9 cellular contexts compared by ENCODE assay signal in genomic region chr10:74151879-74152722, GRCh38. TPM values are rescaled to one million over a fixed set of nuclear protein-coding genes. Genes with fewer than 3 reads are reported as not detected.
DNase-seq lines count a peak whose midpoint lies in the region; ATAC-seq and TF ChIP-seq lines count a peak whose summit lies in the region.
"Had no signal": no experiment of that assay in that cellular context is flagged by ENCODE, and none has a peak within 500 bp of the region (broad histone marks: within the 10 kb centered on the region; RNA-seq: fewer than 3 reads in every experiment).

No MANE protein-coding gene starts in this region.

- H3F3A ChIP-seq in OCI-LY1 (ENCODE audit: insufficient read depth, low read length): no peaks in the 10 kb centered on the region

- no peaks in the 10 kb centered on the region for H3K9me2 ChIP-seq in OCI-LY1 (ENCODE audit: low read depth, low read length)

- no peak overlapping the region for H3K4me3 Mint-ChIP-seq in progenitor cell of endocrine pancreas (ENCODE audit: low read depth)

- no peaks in the 10 kb centered on the region for H3K9me3 Mint-ChIP-seq in progenitor cell of endocrine pancreas (ENCODE audit: low read depth)

- H3K4me1 ChIP-seq in OCI-LY1 (ENCODE audit: insufficient read depth, low read length, severe bottlenecking): peaks cover 32% of the 10 kb centered on the region

- DNase-seq in fibroblast of pulmonary artery (ENCODE audit: low read depth) (no peak), sciatic nerve (ENCODE audit: low spot score) (no peak), activated gamma-delta T cell (lab: John Stamatoyannopoulos, UW) (no peak), progenitor cell of endocrine pancreas (ENCODE audit: low spot score, unreplicated experiment) (no peak)
- DNase-seq: activated CD8-positive, alpha-beta memory T cell treated with anti-CD3 and anti-CD28 coated beads for 24 hours had no signal

- no peaks in the 10 kb centered on the region for H3K9me3 ChIP-seq in OCI-LY1 (ENCODE audit: low read length)

- ATAC-seq in sciatic nerve (peak; percentile 4), HG02981 (IDR thresholded peaks at IDR 0.05; ENCODE audit: unreplicated experiment) (no peak), GM18519 (IDR thresholded peaks at IDR 0.05; ENCODE audit: low FRiP score, unreplicated experiment) (no peak)

- peak overlapping the region; percentile 74 for H3K4me2 ChIP-seq in OCI-LY1 (ENCODE audit: low read length)

- H3K36me3 Mint-ChIP-seq in progenitor cell of endocrine pancreas (ENCODE audit: insufficient read depth): no peaks in the 10 kb centered on the region

- H3K4me3 ChIP-seq in GM12875 (ENCODE audit: low read depth, low read length) (peak overlapping the region; percentile 100), OCI-LY1 (ENCODE audit: low read depth, low read length, poor library complexity, severe bottlenecking) (peak overlapping the region; percentile 80), fibroblast of pulmonary artery (replicated peaks; ENCODE audit: low read depth, low read length) (peak overlapping the region; percentile 95)

- H2AFZ ChIP-seq in OCI-LY1 (ENCODE audit: low read length): no peak overlapping the region

- no peak for TF ChIP-seq CTCF in GM12875 (IDR thresholded peaks at IDR 0.05; ENCODE audit: borderline replicate concordance, insufficient read depth, low read depth, low read length)
- no peak for TF ChIP-seq CTCF in OCI-LY1 (IDR thresholded peaks at IDR 0.05; ENCODE audit: low read length)
- TF ChIP-seq CTCF in fibroblast of pulmonary artery (IDR thresholded peaks at IDR 0.05; ENCODE audit: low read length, missing control alignments): no peak
- TF ChIP-seq CTCF in progenitor cell of endocrine pancreas (IDR thresholded peaks at IDR 0.05; ENCODE audit: unreplicated experiment): no peak

- intact Hi-C loops in sciatic nerve (cut with DNase I): no loop called here

- H3K79me2 ChIP-seq in OCI-LY1 (ENCODE audit: insufficient read depth, low read length): peaks cover 42% of the 10 kb centered on the region

- H3K27me3 ChIP-seq in OCI-LY1 (ENCODE audit: insufficient read depth, low read length): no peaks in the 10 kb centered on the region

- peaks cover 6% of the 10 kb centered on the region; the same call in 1 of the 2 replicates for H3K36me3 ChIP-seq in OCI-LY1 (ENCODE audit: insufficient read depth, low read length)

- no peaks in the 10 kb centered on the region for H4K20me1 ChIP-seq in OCI-LY1 (ENCODE audit: insufficient read depth, low read length)

- no peak overlapping the region for H3K27ac Mint-ChIP-seq in progenitor cell of endocrine pancreas

- peak overlapping the region; percentile 79 for H3K9ac ChIP-seq in OCI-LY1 (ENCODE audit: low read length)

- peaks cover 11% of the 10 kb centered on the region for H3K4me1 Mint-ChIP-seq in progenitor cell of endocrine pancreas (ENCODE audit: low read depth)

- H3K27me3 Mint-ChIP-seq in progenitor cell of endocrine pancreas: no peaks in the 10 kb centered on the region

- peak overlapping the region; percentile 78 for H3K27ac ChIP-seq in OCI-LY1 (ENCODE audit: low read depth, low read length, poor library complexity, severe bottlenecking)

RNA-seq across cellular contexts. Expression of gene ADK, which starts 1.1 kb away (rescaled TPM):
- total RNA-seq in sciatic nerve (32.5 TPM), progenitor cell of endocrine pancreas (20.7 and 24.4 TPM in 2 replicates)

RNA-seq across cellular contexts. Expression of gene AP3M1, which starts 1.5 kb away (rescaled TPM):
- 27.2 TPM for total RNA-seq in sciatic nerve
- 49.7 and 51.7 TPM in 2 replicates for total RNA-seq in progenitor cell of endocrine pancreas
